ENCODE assay signal across 1 cellular context in the genomic region with DNA sequence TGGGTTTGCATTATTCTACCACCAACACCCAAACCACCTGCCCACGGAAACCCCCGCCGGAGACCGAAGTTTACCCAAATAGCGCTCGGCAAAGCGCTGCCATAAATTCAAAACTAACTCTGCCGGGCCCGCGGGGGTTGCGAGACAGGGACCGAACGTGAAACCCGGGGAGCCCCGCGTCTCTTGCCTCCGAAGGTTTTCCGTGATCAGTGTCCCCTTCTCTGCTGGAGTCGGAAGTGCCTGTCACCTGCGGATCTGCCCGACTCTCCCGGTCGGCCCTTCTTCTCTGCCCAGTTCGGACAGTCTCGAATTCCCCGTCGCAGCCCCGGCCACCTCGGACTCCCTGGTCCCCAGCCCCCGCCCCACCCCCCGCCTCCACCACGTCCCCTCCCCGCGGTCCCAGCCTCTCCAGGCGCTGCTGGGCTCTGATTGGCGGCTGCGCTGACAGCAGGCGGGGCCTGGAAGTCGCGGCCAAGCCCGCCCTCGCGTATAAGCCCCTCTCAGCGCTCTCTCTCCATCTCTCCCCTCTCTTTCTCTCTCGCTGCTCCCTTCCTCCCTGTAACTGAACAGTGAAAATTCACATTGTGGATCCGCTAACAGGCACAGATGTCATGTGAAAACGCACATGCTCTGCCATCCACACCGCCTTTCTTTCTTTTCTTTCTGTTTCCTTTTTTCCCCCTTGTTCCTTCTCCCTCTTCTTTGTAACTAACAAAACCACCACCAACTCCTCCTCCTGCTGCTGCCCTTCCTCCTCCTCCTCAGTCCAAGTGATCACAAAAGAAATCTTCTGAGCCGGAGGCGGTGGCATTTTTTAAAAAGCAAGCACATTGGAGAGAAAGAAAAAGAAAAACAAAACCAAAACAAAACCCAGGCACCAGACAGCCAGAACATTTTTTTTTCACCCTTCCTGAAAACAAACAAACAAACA.
TF ChIP-seq lines count a peak whose summit lies in the region.

A gene (plus strand): TSS at position 517 of the 931 bp plus-strand sequence. CDS start 642 bp downstream, outside the sequence.

TF ChIP-seq in K562, 482 proteins besides CTCF, POLR2A, EP300 and RAD21 (continued from another document):
- TF ChIP-seq, protein P1, sequence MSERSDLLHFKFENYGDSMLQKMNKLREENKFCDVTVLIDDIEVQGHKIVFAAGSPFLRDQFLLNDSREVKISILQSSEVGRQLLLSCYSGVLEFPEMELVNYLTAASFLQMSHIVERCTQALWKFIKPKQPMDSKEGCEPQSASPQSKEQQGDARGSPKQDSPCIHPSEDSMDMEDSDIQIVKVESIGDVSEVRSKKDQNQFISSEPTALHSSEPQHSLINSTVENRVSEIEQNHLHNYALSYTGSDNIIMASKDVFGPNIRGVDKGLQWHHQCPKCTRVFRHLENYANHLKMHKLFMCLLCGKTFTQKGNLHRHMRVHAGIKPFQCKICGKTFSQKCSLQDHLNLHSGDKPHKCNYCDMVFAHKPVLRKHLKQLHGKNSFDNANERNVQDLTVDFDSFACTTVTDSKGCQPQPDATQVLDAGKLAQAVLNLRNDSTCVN (CRISPR knock-in tag; IDR thresholded peaks at IDR 0.05) = no peak
- TF ChIP-seq MEIS2 (IDR thresholded peaks at IDR 0.05; ENCODE audit: partially characterized antibody) (no peak), NR4A1 (CRISPR knock-in tag; IDR thresholded peaks at IDR 0.05) (no peak), NR4A1 (tag; IDR thresholded peaks at IDR 0.05) (no peak), ZNF212 (CRISPR knock-in tag; IDR thresholded peaks at IDR 0.05) (no peak), POLR2G (IDR thresholded peaks at IDR 0.05; ENCODE audit: low read depth, low read length) (no peak), CXXC5 (CRISPR knock-in tag; IDR thresholded peaks at IDR 0.05) (no peak), ZNF75A (CRISPR knock-in tag; IDR thresholded peaks at IDR 0.05) (no peak), TCFL5 (CRISPR knock-in tag; conservative IDR thresholded peaks at IDR 0.05) (no peak)
